ENCODE assay signal across 1 cellular context in the genomic region with DNA sequence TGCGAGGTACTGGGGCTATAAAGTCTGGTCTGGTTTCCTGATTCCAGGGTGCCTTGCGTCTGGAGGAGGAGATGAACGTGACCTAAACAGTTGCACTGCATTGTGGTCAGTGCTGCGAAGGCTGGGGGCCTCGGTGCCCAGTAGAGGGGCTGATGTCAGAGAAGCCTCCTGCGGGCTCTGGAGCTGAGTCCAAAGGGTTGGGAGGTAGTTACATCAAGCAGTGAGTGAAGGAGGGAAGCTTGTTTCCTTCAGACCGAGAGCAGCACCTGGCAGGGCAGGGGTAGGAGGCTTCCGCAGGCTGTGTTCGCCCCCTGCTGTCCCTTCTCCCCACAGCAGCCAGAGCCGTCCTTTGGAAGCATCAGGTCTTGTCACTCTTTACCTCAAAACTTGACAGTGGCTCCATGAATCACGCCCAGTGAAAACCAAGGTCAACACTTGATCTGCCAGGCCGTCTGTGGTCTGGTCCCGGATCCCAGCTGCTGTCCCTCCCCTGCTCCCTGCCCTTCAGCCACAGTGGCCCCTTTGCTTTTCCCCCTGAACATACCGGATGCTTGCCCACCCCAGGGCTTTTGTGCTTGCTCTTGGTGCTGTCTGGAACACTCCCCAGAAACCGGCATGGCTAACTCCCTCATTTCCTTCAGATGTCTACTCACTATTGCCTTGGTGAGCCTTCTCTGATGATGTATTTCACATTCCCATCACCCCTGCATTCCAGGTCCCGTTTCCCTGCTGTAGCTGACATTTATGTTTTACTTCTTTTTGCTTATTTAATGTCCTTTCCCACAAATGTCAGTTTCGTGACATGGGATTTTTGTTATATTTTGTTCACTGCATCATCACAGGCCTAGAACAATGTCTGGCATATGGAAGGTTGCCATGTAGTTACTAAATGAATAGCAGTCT.
TF ChIP-seq lines count a peak whose summit lies in the region.

No MANE protein-coding gene starts in this region.

TF ChIP-seq in HepG2, 621 proteins besides CTCF, POLR2A, EP300 and RAD21 (continued from another document and continues in another):
- TF ChIP-seq, protein P1, sequence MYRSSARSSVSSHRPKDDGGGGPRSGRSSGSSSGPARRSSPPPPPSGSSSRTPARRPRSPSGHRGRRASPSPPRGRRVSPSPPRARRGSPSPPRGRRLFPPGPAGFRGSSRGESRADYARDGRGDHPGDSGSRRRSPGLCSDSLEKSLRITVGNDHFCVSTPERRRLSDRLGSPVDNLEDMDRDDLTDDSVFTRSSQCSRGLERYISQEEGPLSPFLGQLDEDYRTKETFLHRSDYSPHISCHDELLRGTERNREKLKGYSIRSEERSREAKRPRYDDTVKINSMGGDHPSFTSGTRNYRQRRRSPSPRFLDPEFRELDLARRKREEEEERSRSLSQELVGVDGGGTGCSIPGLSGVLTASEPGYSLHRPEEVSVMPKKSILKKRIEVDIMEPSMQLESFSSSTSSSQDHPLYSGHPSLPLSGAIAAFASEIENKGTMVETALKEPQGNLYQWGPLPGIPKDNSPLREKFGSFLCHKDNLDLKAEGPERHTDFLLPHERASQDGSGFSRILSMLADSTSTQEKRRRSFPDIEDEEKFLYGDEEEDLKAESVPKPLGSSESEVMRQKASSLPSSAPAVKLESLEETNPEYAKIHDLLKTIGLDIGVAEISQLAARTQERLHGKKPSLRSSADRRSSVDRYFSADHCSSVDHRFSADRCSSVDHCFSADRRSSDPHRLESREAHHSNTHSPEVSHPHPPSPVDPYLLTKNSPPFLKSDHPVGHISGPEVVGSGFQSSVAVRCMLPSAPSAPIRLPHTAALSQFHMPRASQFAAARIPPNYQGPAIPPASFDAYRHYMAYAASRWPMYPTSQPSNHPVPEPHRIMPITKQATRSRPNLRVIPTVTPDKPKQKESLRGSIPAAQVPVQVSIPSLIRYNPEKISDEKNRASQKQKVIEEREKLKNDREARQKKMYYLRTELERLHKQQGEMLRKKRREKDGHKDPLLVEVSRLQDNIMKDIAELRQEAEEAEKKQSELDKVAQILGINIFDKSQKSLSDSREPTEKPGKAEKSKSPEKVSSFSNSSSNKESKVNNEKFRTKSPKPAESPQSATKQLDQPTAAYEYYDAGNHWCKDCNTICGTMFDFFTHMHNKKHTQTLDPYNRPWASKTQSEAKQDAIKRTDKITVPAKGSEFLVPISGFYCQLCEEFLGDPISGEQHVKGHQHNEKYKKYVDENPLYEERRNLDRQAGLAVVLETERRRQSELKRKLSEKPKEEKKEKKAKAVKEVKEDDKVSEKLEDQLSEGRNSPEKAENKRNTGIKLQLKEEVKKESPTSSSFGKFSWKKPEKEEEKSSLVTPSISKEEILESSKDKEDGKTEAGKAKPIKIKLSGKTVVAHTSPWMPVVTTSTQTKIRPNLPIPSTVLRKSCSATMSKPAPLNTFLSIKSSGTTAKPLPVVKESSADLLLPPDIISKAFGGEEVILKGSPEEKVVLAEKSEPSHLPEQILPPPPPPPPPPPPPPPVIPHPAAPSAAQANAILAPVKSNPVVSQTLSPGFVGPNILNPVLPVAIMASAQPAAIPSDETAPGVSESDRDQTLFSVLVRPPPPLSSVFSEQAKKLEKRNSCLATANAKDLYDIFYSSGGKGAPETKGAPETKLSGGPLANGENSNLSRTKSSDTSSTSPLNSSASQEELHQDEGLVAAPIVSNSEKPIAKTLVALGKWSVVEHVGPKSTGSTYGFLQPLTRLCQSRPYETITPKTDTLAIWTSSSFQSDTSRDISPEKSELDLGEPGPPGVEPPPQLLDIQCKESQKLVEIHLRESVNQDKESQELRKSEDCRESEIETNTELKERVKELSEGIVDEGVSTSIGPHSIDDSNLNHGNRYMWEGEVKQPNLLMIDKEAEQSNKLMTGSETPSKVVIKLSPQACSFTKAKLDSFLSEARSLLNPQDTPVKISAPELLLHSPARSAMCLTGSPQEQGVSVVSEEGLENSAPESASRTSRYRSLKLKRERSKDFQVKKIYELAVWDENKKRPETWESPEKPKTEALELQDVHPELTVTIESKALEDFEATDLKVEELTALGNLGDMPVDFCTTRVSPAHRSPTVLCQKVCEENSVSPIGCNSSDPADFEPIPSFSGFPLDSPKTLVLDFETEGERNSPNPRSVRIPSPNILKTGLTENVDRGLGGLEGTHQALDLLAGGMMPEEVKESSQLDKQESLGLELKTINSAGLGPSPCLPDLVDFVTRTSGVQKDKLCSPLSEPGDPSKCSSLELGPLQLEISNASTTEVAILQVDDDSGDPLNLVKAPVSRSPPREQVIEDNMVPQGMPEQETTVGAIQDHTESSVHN (CRISPR knock-in tag; IDR thresholded peaks at IDR 0.05), result 0 out of 2 replicates have a peak, but pooled peaks have one; percentile 0
- TF ChIP-seq, protein P2, sequence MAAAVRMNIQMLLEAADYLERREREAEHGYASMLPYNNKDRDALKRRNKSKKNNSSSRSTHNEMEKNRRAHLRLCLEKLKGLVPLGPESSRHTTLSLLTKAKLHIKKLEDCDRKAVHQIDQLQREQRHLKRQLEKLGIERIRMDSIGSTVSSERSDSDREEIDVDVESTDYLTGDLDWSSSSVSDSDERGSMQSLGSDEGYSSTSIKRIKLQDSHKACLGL (CRISPR knock-in tag; IDR thresholded peaks at IDR 0.05), result 0 out of 2 replicates have a peak, but pooled peaks have one; percentile 44
- TF ChIP-seq ZBTB20 (CRISPR knock-in tag; IDR thresholded peaks at IDR 0.05; ENCODE audit: borderline replicate concordance, low read depth) (peak; percentile 63; the same call in 1 of the 2 replicates), KLF12 (CRISPR knock-in tag; IDR thresholded peaks at IDR 0.05; ENCODE audit: borderline replicate concordance) (no peak), DNMT1 (CRISPR knock-in tag; IDR thresholded peaks at IDR 0.05) (0 out of 2 replicates have a peak, but pooled peaks have one; percentile 51), IKZF4 (CRISPR knock-in tag; IDR thresholded peaks at IDR 0.05; ENCODE audit: borderline replicate concordance, low read depth, not compliant biosample characterization) (peak; percentile 15), CHCHD3 (CRISPR knock-in tag; IDR thresholded peaks at IDR 0.05) (no peak), ZNF709 (CRISPR knock-in tag; IDR thresholded peaks at IDR 0.05) (no peak), AGO1 (IDR thresholded peaks at IDR 0.05; ENCODE audit: low read depth, low read length, poor library complexity, severe bottlenecking) (peak; percentile 64), JARID2 (CRISPR knock-in tag; IDR thresholded peaks at IDR 0.05; ENCODE audit: insufficient replicate concordance) (peak; percentile 16), HNRNPH1 (optimal IDR thresholded peaks at IDR 0.05; ENCODE audit: low read depth, low read length) (peak; percentile 82), ZNF781 (CRISPR knock-in tag; IDR thresholded peaks at IDR 0.05; ENCODE audit: borderline replicate concordance, not compliant biosample characterization) (peak; percentile 41), KDM1A (CRISPR knock-in tag; IDR thresholded peaks at IDR 0.05) (no peak), CBX5 (CRISPR knock-in tag; IDR thresholded peaks at IDR 0.05; ENCODE audit: borderline replicate concordance) (peak; percentile 73; the same call in 1 of the 2 replicates), SMAD9 (CRISPR knock-in tag; IDR thresholded peaks at IDR 0.05) (no peak), ZFX (CRISPR knock-in tag; IDR thresholded peaks at IDR 0.05; ENCODE audit: low read depth) (peak; percentile 11; the same call in 1 of the 2 replicates), SNAI1 (CRISPR knock-in tag; IDR thresholded peaks at IDR 0.05; ENCODE audit: borderline replicate concordance) (no peak), SOX5 (CRISPR knock-in tag; IDR thresholded peaks at IDR 0.05; ENCODE audit: borderline replicate concordance) (peak; percentile 52), ZNF891 (CRISPR knock-in tag; IDR thresholded peaks at IDR 0.05) (peak; percentile 96), AKAP8 (CRISPR knock-in tag; IDR thresholded peaks at IDR 0.05) (peak; percentile 57; the same call in 1 of the 2 replicates), NR2F6 (IDR thresholded peaks at IDR 0.05) (no peak), NR2F6 (CRISPR knock-in tag; IDR thresholded peaks at IDR 0.05) (peak; percentile 52; the same call in 1 of the 2 replicates)
- TF ChIP-seq, protein P3, sequence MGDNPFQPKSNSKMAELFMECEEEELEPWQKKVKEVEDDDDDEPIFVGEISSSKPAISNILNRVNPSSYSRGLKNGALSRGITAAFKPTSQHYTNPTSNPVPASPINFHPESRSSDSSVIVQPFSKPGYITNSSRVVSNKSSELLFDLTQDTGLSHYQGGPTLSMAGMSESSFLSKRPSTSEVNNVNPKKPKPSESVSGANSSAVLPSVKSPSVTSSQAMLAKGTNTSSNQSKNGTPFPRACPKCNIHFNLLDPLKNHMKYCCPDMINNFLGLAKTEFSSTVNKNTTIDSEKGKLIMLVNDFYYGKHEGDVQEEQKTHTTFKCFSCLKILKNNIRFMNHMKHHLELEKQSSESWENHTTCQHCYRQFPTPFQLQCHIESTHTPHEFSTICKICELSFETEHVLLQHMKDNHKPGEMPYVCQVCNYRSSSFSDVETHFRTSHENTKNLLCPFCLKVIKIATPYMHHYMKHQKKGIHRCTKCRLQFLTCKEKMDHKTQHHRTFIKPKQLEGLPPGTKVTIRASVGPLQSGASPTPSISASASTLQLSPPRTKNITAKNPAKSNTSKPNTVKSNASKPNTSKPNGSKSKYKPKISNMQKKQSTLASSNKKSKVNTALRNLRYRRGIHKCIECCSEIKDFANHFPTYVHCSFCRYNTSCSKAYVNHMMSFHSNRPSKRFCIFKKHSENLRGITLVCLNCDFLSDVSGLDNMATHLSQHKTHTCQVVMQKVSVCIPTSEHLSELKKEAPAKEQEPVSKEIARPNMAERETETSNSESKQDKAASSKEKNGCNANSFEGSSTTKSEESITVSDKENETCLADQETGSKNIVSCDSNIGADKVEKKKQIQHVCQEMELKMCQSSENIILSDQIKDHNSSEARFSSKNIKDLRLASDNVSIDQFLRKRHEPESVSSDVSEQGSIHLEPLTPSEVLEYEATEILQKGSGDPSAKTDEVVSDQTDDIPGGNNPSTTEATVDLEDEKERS (CRISPR knock-in tag; IDR thresholded peaks at IDR 0.05), result peak; percentile 80; the same call in 1 of the 2 replicates
- TF ChIP-seq, protein P4, sequence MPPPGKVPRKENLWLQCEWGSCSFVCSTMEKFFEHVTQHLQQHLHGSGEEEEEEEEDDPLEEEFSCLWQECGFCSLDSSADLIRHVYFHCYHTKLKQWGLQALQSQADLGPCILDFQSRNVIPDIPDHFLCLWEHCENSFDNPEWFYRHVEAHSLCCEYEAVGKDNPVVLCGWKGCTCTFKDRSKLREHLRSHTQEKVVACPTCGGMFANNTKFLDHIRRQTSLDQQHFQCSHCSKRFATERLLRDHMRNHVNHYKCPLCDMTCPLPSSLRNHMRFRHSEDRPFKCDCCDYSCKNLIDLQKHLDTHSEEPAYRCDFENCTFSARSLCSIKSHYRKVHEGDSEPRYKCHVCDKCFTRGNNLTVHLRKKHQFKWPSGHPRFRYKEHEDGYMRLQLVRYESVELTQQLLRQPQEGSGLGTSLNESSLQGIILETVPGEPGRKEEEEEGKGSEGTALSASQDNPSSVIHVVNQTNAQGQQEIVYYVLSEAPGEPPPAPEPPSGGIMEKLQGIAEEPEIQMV (CRISPR knock-in tag; IDR thresholded peaks at IDR 0.05; ENCODE audit: low read depth), result 0 out of 2 replicates have a peak, but pooled peaks have one; percentile 47
- TF ChIP-seq, protein P5, sequence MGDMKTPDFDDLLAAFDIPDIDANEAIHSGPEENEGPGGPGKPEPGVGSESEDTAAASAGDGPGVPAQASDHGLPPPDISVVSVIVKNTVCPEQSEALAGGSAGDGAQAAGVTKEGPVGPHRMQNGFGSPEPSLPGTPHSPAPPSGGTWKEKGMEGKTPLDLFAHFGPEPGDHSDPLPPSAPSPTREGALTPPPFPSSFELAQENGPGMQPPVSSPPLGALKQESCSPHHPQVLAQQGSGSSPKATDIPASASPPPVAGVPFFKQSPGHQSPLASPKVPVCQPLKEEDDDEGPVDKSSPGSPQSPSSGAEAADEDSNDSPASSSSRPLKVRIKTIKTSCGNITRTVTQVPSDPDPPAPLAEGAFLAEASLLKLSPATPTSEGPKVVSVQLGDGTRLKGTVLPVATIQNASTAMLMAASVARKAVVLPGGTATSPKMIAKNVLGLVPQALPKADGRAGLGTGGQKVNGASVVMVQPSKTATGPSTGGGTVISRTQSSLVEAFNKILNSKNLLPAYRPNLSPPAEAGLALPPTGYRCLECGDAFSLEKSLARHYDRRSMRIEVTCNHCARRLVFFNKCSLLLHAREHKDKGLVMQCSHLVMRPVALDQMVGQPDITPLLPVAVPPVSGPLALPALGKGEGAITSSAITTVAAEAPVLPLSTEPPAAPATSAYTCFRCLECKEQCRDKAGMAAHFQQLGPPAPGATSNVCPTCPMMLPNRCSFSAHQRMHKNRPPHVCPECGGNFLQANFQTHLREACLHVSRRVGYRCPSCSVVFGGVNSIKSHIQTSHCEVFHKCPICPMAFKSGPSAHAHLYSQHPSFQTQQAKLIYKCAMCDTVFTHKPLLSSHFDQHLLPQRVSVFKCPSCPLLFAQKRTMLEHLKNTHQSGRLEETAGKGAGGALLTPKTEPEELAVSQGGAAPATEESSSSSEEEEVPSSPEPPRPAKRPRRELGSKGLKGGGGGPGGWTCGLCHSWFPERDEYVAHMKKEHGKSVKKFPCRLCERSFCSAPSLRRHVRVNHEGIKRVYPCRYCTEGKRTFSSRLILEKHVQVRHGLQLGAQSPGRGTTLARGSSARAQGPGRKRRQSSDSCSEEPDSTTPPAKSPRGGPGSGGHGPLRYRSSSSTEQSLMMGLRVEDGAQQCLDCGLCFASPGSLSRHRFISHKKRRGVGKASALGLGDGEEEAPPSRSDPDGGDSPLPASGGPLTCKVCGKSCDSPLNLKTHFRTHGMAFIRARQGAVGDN (CRISPR knock-in tag; IDR thresholded peaks at IDR 0.05), result peak; percentile 87
- TF ChIP-seq, protein P6, sequence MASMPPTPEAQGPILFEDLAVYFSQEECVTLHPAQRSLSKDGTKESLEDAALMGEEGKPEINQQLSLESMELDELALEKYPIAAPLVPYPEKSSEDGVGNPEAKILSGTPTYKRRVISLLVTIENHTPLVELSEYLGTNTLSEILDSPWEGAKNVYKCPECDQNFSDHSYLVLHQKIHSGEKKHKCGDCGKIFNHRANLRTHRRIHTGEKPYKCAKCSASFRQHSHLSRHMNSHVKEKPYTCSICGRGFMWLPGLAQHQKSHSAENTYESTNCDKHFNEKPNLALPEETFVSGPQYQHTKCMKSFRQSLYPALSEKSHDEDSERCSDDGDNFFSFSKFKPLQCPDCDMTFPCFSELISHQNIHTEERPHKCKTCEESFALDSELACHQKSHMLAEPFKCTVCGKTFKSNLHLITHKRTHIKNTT (CRISPR knock-in tag; IDR thresholded peaks at IDR 0.05), result no peak
- TF ChIP-seq, protein P7, sequence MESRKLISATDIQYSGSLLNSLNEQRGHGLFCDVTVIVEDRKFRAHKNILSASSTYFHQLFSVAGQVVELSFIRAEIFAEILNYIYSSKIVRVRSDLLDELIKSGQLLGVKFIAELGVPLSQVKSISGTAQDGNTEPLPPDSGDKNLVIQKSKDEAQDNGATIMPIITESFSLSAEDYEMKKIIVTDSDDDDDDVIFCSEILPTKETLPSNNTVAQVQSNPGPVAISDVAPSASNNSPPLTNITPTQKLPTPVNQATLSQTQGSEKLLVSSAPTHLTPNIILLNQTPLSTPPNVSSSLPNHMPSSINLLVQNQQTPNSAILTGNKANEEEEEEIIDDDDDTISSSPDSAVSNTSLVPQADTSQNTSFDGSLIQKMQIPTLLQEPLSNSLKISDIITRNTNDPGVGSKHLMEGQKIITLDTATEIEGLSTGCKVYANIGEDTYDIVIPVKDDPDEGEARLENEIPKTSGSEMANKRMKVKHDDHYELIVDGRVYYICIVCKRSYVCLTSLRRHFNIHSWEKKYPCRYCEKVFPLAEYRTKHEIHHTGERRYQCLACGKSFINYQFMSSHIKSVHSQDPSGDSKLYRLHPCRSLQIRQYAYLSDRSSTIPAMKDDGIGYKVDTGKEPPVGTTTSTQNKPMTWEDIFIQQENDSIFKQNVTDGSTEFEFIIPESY (CRISPR knock-in tag; IDR thresholded peaks at IDR 0.05), result peak; percentile 60; the same call in 1 of the 2 replicates
